Comparison of ENCODE assay signal across 24 cellular contexts in genomic region chr7:28858895-28859294, GRCh38.
"Had no signal": no experiment of that assay in that cellular context is flagged by ENCODE, and none has a peak within 500 bp of the region (broad histone marks: within the 10 kb centered on the region; RNA-seq: fewer than 3 reads in every experiment).

No MANE protein-coding gene starts in this region.

- H3K4me3 ChIP-seq: dorsolateral prefrontal cortex, gastroesophageal sphincter, heart left ventricle, hepatocyte, neural progenitor cell, prostate gland, right atrium auricular region, sigmoid colon, testis, tibial artery had no signal

- FAIRE-seq: colon, kidney had no signal

- H3K4me1 ChIP-seq: neural progenitor cell, prostate gland, testis had no signal

- H3K79me2 ChIP-seq: hepatocyte had no signal

- H3K4me2 ChIP-seq: hepatocyte, neural progenitor cell had no signal

- H3K9ac ChIP-seq: neural progenitor cell had no signal

- ATAC-seq: gastroesophageal sphincter; heart left ventricle; left lobe of liver; naive thymus-derived CD4-positive, alpha-beta T cell; stimulated activated memory B cell treated with anti-CD40 and anti-IgM and Interleukin-4, amounts not matched to agents 10 μg/mL and 1 μg/mL and 100 μg/mL, for 72 hours; stimulated activated naive CD8-positive, alpha-beta T cell treated with anti-CD3 and anti-CD28 coated beads, Interleukin-15, Interleukin-2, amounts not matched to agents 100 U/mL and 50 U/mL, for 24 hours had no signal

- DNase-seq: dorsolateral prefrontal cortex; effector CD4-positive, alpha-beta T cell; heart left ventricle; kidney; mesendoderm; midbrain; naive thymus-derived CD4-positive, alpha-beta T cell; sigmoid colon; stimulated activated CD4-positive, alpha-beta T cell treated with anti-CD3 and anti-CD28 coated beads, Interleukin-2, amount 100 ng/mL, for 24 hours; stimulated activated CD4-positive, alpha-beta T cell treated with anti-CD3 and anti-CD28 coated beads, Interleukin-4, amount 100 ng/mL, for 24 hours; stimulated activated naive CD8-positive, alpha-beta T cell treated with anti-CD3 and anti-CD28 coated beads, Interleukin-15, Interleukin-2, amounts not matched to agents 100 U/mL and 50 U/mL, for 24 hours; substantia nigra; testis; tibial artery had no signal

- H3K27ac Mint-ChIP-seq: naive thymus-derived CD4-positive, alpha-beta T cell; nephron; neural progenitor cell; stimulated activated memory B cell treated with anti-CD40 and anti-IgM and Interleukin-4, amounts not matched to agents 10 μg/mL and 1 μg/mL and 100 μg/mL, for 72 hours; type B pancreatic cell had no signal

- H3K27me3 ChIP-seq: neural progenitor cell, right atrium auricular region, sigmoid colon, testis had no signal

- H3K27ac ChIP-seq: dorsolateral prefrontal cortex, gastroesophageal sphincter, heart left ventricle, hepatocyte, neural progenitor cell, prostate gland, right atrium auricular region, sigmoid colon, testis, tibial artery had no signal

- H3K36me3 ChIP-seq: gastroesophageal sphincter, heart left ventricle, neural progenitor cell, prostate gland, right atrium auricular region, sigmoid colon, tibial artery had no signal

- H2AFZ ChIP-seq: hepatocyte, neural progenitor cell had no signal

- H3K9me3 ChIP-seq: gastroesophageal sphincter, heart left ventricle, prostate gland, right atrium auricular region, sigmoid colon, testis, tibial artery had no signal

- H3K9me3 Mint-ChIP-seq: nephron; neural progenitor cell; stimulated activated memory B cell treated with anti-CD40 and anti-IgM and Interleukin-4, amounts not matched to agents 10 μg/mL and 1 μg/mL and 100 μg/mL, for 72 hours had no signal

- H3K4me3 Mint-ChIP-seq: naive thymus-derived CD4-positive, alpha-beta T cell; nephron; neural progenitor cell; stimulated activated memory B cell treated with anti-CD40 and anti-IgM and Interleukin-4, amounts not matched to agents 10 μg/mL and 1 μg/mL and 100 μg/mL, for 72 hours; type B pancreatic cell had no signal

- H3K36me3 Mint-ChIP-seq: neural progenitor cell; stimulated activated memory B cell treated with anti-CD40 and anti-IgM and Interleukin-4, amounts not matched to agents 10 μg/mL and 1 μg/mL and 100 μg/mL, for 72 hours; type B pancreatic cell had no signal
